In the genomic region with DNA sequence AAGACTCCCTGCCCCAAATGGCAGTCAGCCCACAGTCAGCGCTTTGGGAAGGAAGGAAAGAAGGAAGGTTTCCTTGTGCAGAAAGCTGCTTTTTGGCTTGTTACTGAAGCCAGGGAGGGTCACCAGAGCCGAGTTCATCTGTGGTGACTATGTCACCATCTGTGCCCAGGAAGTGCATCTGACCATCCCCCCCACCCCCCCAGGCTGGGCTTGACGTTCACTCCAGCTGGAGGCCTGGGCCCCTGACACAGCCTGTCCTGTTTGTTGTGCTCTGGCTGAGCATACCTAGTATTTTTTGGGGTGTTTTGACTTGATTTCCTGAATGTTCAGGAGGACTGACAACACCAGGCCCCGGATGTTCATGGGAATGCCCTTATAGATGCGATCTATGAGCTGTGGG, we compare ENCODE assay signal across 14 cellular contexts. TPM values are rescaled to one million over a fixed set of nuclear protein-coding genes. Genes with fewer than 3 reads are reported as not detected.
"Had no signal": no experiment of that assay in that cellular context is flagged by ENCODE, and none has a peak within 500 bp of the region (broad histone marks: within the 10 kb centered on the region; RNA-seq: fewer than 3 reads in every experiment).

No MANE protein-coding gene starts in this region.

RNA-seq across cellular contexts. Expression of a gene that starts 31.6 kb away (rescaled TPM):
- total RNA-seq: stomach, subcutaneous adipose tissue, temporal lobe, thoracic aorta, thyroid gland, tibial nerve, transverse colon, upper lobe of left lung, upper lobe of right lung, ureter, urinary bladder, uterus, vagina had no signal
- polyA plus RNA-seq: stomach, thymus, urinary bladder had no signal
